Comparison of ENCODE assay signal across 19 cellular contexts in the genomic region with DNA sequence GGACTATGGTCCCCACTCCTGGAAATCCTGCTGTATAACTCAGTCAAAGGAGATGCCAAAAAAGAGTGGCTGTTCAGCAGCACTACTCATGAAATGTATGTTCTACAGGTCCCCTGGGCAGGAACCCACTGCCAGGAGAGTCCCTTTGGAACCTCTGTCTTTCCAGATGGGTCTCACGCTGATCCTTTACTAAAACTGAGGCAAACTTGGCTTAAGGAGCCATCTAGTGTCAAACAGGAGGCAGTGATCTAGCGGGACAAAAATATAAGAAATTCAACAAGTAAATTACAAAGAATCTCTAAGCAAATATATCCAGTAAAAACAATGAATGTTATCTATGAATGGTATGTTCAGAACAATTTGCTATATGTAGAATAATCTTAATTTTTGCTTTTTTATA.
DNase-seq lines count a peak whose midpoint lies in the region; ATAC-seq, FAIRE-seq and TF ChIP-seq lines count a peak whose summit lies in the region.
"Had no signal": no experiment of that assay in that cellular context is flagged by ENCODE, and none has a peak within 500 bp of the region (broad histone marks: within the 10 kb centered on the region; RNA-seq: fewer than 3 reads in every experiment).

No MANE protein-coding gene starts in this region.

- no peaks in the 10 kb centered on the region for H3K27me3 ChIP-seq in WERI-Rb-1 (ENCODE audit: insufficient read depth, low read depth, severe bottlenecking)
- H3K27me3 ChIP-seq: esophagus squamous epithelium, Peyer's patch had no signal

- no peak overlapping the region for H3K27ac ChIP-seq in WERI-Rb-1
- H3K27ac ChIP-seq: esophagus squamous epithelium, Peyer's patch had no signal

- peak; percentile 29; the same call in 1 of the 2 replicates for TF ChIP-seq CTCF in WERI-Rb-1 (IDR thresholded peaks at IDR 0.05; ENCODE audit: low read depth, low read length)

- no peak for ATAC-seq in GM21390 (IDR thresholded peaks at IDR 0.05; ENCODE audit: unreplicated experiment)
- ATAC-seq: activated T-cell treated with anti-CD3 and anti-CD28 coated beads, Interleukin-2, amount 50 U/mL, for 72 hours; sciatic nerve; T-helper 17 cell had no signal

- H3K4me3 ChIP-seq in WERI-Rb-1 (ENCODE audit: low read depth, low read length): no peak overlapping the region
- H3K4me3 ChIP-seq: esophagus squamous epithelium, Peyer's patch had no signal

- no peak for FAIRE-seq in GM19239 (lab: Jason Lieb, UNC)

- DNase-seq in ELR (ENCODE audit: low read depth) (peak; percentile 47), KBM-7 (peak; percentile 11), WERI-Rb-1 (no peak), kidney tubule cell (ENCODE audit: low spot score) (peak; percentile 13), GM19239 (ENCODE audit: insufficient read length, low spot score) (no peak), A172 (ENCODE audit: low spot score) (no peak), SKM-1 treated with dmso at 0.1 percent for 144 hours (lab: John Stamatoyannopoulos, UW; ENCODE audit: unreplicated experiment) (no peak)
- DNase-seq: activated CD4-positive, alpha-beta T cell treated with anti-CD3 and anti-CD28 coated beads, Interleukin-2, amount 10 ng/mL, durations not matched to agents 7 days and 5 days; activated T-cell treated with anti-CD3 and anti-CD28 coated beads, Interleukin-2, amount 50 U/mL, for 72 hours; CD4-positive, alpha-beta T cell; esophagus squamous epithelium; mammary epithelial cell; NCI-H1092; NCI-H2227 treated with DMSO at 0.1 percent for 48 hours; Peyer's patch; stimulated activated CD4-positive, alpha-beta T cell treated with anti-CD3 and anti-CD28 coated beads, Interleukin-4, amount 100 ng/mL, for 24 hours; T-helper 17 cell had no signal

- in situ Hi-C loops in KBM-7 (cut with MboI; ENCODE audit: low pct_unique_long_range_greater_than_20kb, low sequenced_read_pairs): no loop called here

- no peaks in the 10 kb centered on the region for H3K36me3 ChIP-seq in WERI-Rb-1
- H3K36me3 ChIP-seq: esophagus squamous epithelium, Peyer's patch had no signal

- no peaks in the 10 kb centered on the region for H3K9me3 ChIP-seq in WERI-Rb-1 (ENCODE audit: severe bottlenecking)
- H3K9me3 ChIP-seq: esophagus squamous epithelium, Peyer's patch had no signal

Comparison
In these comparisons a context has a peak if more than half of its experiments do, and no peak if none do; other contexts are left out.
1. DNase-seq: peak in ELR (single experiment), KBM-7 (single experiment) and kidney tubule cell (single experiment); none in WERI-Rb-1 (single experiment), GM19239 (single experiment), A172 (single experiment) and SKM-1 treated with dmso at 0.1 percent for 144 hours (single experiment).